In genomic region chr1:1432951-1433803, GRCh38 we compare ENCODE assay signal across 9 cellular contexts. TPM values are rescaled to one million over a fixed set of nuclear protein-coding genes. Genes with fewer than 3 reads are reported as not detected.
DNase-seq lines count a peak whose midpoint lies in the region; ATAC-seq, FAIRE-seq and TF ChIP-seq lines count a peak whose summit lies in the region.
"Had no signal": no experiment of that assay in that cellular context is flagged by ENCODE, and none has a peak within 500 bp of the region (broad histone marks: within the 10 kb centered on the region; RNA-seq: fewer than 3 reads in every experiment).

No MANE protein-coding gene starts in this region.

- H3K9me3 ChIP-seq in pancreas (no peaks in the 10 kb centered on the region), T-helper 17 cell (ENCODE audit: control insufficient read depth, low read length, poor library complexity, severe bottlenecking) (no peaks in the 10 kb centered on the region)

- H3K4me3 Mint-ChIP-seq in T-helper 17 cell, result no peak overlapping the region

- DNase-seq in GM12892 (ENCODE audit: insufficient read length) (peak; percentile 37), OCI-M1 (lab: John Stamatoyannopoulos, UW) (peak; percentile 23), head of caudate nucleus (peak; percentile 75 to 96 (median 86)), pancreas (peak; percentile 84 to 94 (median 91)), T-helper 17 cell (no peak), NCI-H2081 treated with DMSO at 0.1 percent for 48 hours (lab: John Stamatoyannopoulos, UW) (no peak), NCI-H748 (lab: John Stamatoyannopoulos, UW; ENCODE audit: unreplicated experiment) (no peak)

- no peak overlapping the region for H3K27ac Mint-ChIP-seq in T-helper 17 cell

- no peak for TF ChIP-seq POLR2A in GM12892 (IDR thresholded peaks at IDR 0.05; ENCODE audit: low read depth, low read length)

- peaks cover 7% of the 10 kb centered on the region for H3K4me1 Mint-ChIP-seq in T-helper 17 cell

- intact Hi-C loops in head of caudate nucleus (cut with DNase I), result no loop called here
- intact Hi-C loops in pancreas (cut with DNase I), result no loop called here

- no peaks in the 10 kb centered on the region for H3K36me3 Mint-ChIP-seq in T-helper 17 cell (ENCODE audit: low read depth)

- H3K27me3 Mint-ChIP-seq in T-helper 17 cell, result peaks cover 28% of the 10 kb centered on the region

- peaks cover 30 to 77% (median 57%) of the 10 kb centered on the region in 3 donors for H3K4me1 ChIP-seq in pancreas

- no peaks in the 10 kb centered on the region for H3K36me3 ChIP-seq in pancreas

- WGBS in pancreas, 2 donors, result 32 to 53% methylated on average over 32 to 34 of the region's 34 CpGs

- FAIRE-seq in GM12892 (lab: Jason Lieb, UNC), result no peak
- FAIRE-seq in pancreas (lab: Jason Lieb, UNC), result no peak

- H3K27me3 ChIP-seq in pancreas, result no peaks in the 10 kb centered on the region

- TF ChIP-seq CTCF in pancreas (IDR thresholded peaks at IDR 0.05), result no peak

- peak overlapping the region in 1 of 4 donors; percentile 76 for H3K4me3 ChIP-seq in pancreas

- peak overlapping the region; percentile 81 to 96 (median 92) for H3K27ac ChIP-seq in pancreas

- ATAC-seq in pancreas (peak; percentile 49 to 71 (median 60)), T-helper 17 cell (no peak), GM21447 (IDR thresholded peaks at IDR 0.05; ENCODE audit: unreplicated experiment) (no peak)

RNA-seq across cellular contexts. Expression of gene VWA1, which starts 2.3 kb away (rescaled TPM):
- polyA plus RNA-seq in GM12892 (2012; ENCODE audit: missing spikeins), result 0.47 TPM
- 100 to 1,000 TPM in 2 of 6 donors, 10 to 100 TPM in 4; 25.4 to 138 (median 52.9) TPM for total RNA-seq in pancreas
- 10 to 100 TPM; 53.3 to 58.7 TPM for polyA plus RNA-seq in pancreas
- total RNA-seq in T-helper 17 cell, result not detected

RNA-seq across cellular contexts. Expression of gene ANKRD65, which starts 12.1 kb away (rescaled TPM):
- 0.47 TPM for polyA plus RNA-seq in GM12892 (2012; ENCODE audit: missing spikeins)
- total RNA-seq in pancreas (10 to 100 TPM in 3 of 6 donors, 1 to 10 TPM in 3; 2.3 to 16.1 (median 10.7) TPM), T-helper 17 cell (not detected)
- polyA plus RNA-seq in pancreas, result 10 to 100 TPM; 22.1 to 41.8 TPM

RNA-seq across cellular contexts. Expression of gene ATAD3C, which starts 16.3 kb away (rescaled TPM):
- polyA plus RNA-seq in GM12892 (2012; ENCODE audit: missing spikeins), result 1.7 TPM
- total RNA-seq in pancreas, result 1 to 10 TPM; 2.4 to 9.5 (median 5.8) TPM
- polyA plus RNA-seq in pancreas, result 10 to 100 TPM; 11.4 to 22.0 TPM
- total RNA-seq in T-helper 17 cell, result 1 to 10 TPM in 1 of 2 donors, under 1 TPM in 1; 0.13 to 2.9 TPM
- polyA plus RNA-seq: fibroblast of lung had no signal

RNA-seq across cellular contexts. Expression of gene MRPL20, which starts 26.1 kb away (rescaled TPM):
- polyA plus RNA-seq in GM12892 (2012; ENCODE audit: missing spikeins), result 172 TPM
- total RNA-seq in pancreas (10 to 100 TPM; 42.1 to 71.8 (median 49.1) TPM), T-helper 17 cell (10 to 100 TPM; 88.0 to 92.1 TPM)
- 100 to 1,000 TPM in 1 of 2 donors, 10 to 100 TPM in 1; 69.0 to 121 TPM for polyA plus RNA-seq in pancreas

RNA-seq across cellular contexts. Expression of gene CCNL2, which starts 34.0 kb away (rescaled TPM):
- polyA plus RNA-seq in GM12892 (2012; ENCODE audit: missing spikeins), result 60.5 TPM
- 100 to 1,000 TPM in 1 of 6 donors, 10 to 100 TPM in 5; 49.2 to 124 (median 77.1) TPM for total RNA-seq in pancreas
- 100 to 1,000 TPM; 270 to 409 TPM for polyA plus RNA-seq in pancreas
- total RNA-seq in T-helper 17 cell, result 100 to 1,000 TPM; 231 to 252 TPM

Comparison
In these comparisons a context has a peak if more than half of its experiments do, and no peak if none do; other contexts are left out.
1. DNase-seq: peak in GM12892 (single experiment), OCI-M1 (single experiment), head of caudate nucleus (42 of 42) and pancreas (6 of 6); none in T-helper 17 cell (0 of 3), NCI-H2081 treated with DMSO at 0.1 percent for 48 hours (single experiment) and NCI-H748 (single experiment).
2. ATAC-seq: peak in pancreas (4 of 4); none in T-helper 17 cell (single experiment) and GM21447 (single experiment).
3. RNA of gene VWA1, which starts 2.3 kb away (total RNA-seq): 25.4 to 138 TPM in pancreas; not detected in T-helper 17 cell; every median in the first group is over 10 times any median in the second.